8 cellular contexts compared by ENCODE assay signal in the genomic region with DNA sequence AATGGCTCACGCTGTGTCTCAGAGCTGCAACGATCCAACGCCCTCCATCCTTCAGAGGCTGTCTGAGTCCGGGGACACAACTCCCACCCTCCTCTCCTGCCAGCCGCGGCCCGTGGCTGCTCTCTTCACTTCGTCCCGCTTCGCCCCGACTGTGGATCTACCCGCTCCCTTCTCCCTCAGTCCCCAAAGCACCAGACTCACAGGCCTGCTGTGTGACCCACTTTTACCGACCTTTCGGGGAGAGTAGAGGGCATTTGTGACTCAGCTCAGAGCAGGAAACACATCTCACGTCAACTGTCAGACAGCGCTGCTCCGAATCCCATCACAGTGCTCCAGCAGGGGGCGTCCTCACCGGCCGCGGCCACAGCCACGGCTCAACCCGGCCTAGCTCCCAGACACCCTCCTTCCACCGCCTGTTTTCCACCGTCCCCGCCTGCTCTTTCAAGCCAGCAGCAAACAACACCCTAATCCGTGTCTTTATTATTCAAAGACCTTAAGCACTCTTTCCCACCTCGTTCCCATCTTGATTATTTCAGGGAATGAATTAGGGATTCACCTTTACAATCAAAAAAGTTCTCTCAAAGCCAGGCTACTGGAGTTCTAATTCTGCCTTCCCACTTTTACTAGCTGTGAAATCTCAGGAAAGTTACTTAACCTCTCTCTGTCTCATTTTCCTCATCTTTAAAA. TPM values are rescaled to one million over a fixed set of nuclear protein-coding genes. Genes with fewer than 3 reads are reported as not detected.
DNase-seq lines count a peak whose midpoint lies in the region; ATAC-seq and TF ChIP-seq lines count a peak whose summit lies in the region.

No MANE protein-coding gene starts in this region.

- H4K12ac ChIP-seq in trophoblast cell (ENCODE audit: low read depth, low read length): no peak overlapping the region

- peaks cover 0 to 2% of the 10 kb centered on the region in 2 experiments for H3K4me1 ChIP-seq in trophoblast cell (ENCODE audit: control insufficient read depth in 1 of 2, insufficient read depth in 2 of 2, low read length in 2 of 2)
- H3K4me1 ChIP-seq in thyroid gland: peaks cover 8 to 25% of the 10 kb centered on the region in 2 donors

- H3K4me3 ChIP-seq in trophoblast cell (ENCODE audit: low read depth, low read length) (no peak overlapping the region), thyroid gland (replicated peaks in 1 of 3) (no peak overlapping the region)

- peak overlapping the region; percentile 64 for H3K4me2 ChIP-seq in trophoblast cell (ENCODE audit: low read length)

- peaks cover 18% of the 10 kb centered on the region for H3K4me1 Mint-ChIP-seq in activated naive CD8-positive, alpha-beta T cell treated with anti-CD3 and anti-CD28 coated beads for 36 hours

- DNase-seq in AG08395 (ENCODE audit: low spot score) (peak; percentile 91), HuH-7 (ENCODE audit: low spot score) (peak; percentile 96), SKM-1 treated with dmso at 0.1 percent for 144 hours (lab: John Stamatoyannopoulos, UW; ENCODE audit: unreplicated experiment) (peak; percentile 27), cardiac septum (ENCODE audit: low spot score) (peak; percentile 91), trophoblast cell (peak; percentile 73 to 83), thyroid gland (peak; percentile 75 to 81)
- peak; percentile 88 for DNase-seq in activated naive CD8-positive, alpha-beta T cell treated with anti-CD3 and anti-CD28 coated beads for 36 hours

- no peak overlapping the region for H3K18ac ChIP-seq in trophoblast cell (ENCODE audit: low read length)

- H3K23ac ChIP-seq in trophoblast cell (ENCODE audit: low read length): no peak overlapping the region

- peak overlapping the region; percentile 77 for H3K4me3 Mint-ChIP-seq in activated naive CD8-positive, alpha-beta T cell treated with anti-CD3 and anti-CD28 coated beads for 36 hours

- H2BK120ac ChIP-seq in trophoblast cell (ENCODE audit: insufficient read depth, low read length, poor library complexity): no peak overlapping the region

- no peak overlapping the region for H2BK5ac ChIP-seq in trophoblast cell (ENCODE audit: low read depth, low read length, poor library complexity)

- no peak overlapping the region for H2BK12ac ChIP-seq in trophoblast cell (ENCODE audit: low read length)

- H3K36me3 ChIP-seq in trophoblast cell (ENCODE audit: control insufficient read depth in 1 of 2, insufficient read depth in 2 of 2, low read length in 2 of 2): no peaks in the 10 kb centered on the region
- no peaks in the 10 kb centered on the region for H3K36me3 ChIP-seq in thyroid gland

- no peaks in the 10 kb centered on the region for H3K9me3 Mint-ChIP-seq in activated naive CD8-positive, alpha-beta T cell treated with anti-CD3 and anti-CD28 coated beads for 36 hours

- H2AFZ ChIP-seq in trophoblast cell (ENCODE audit: insufficient read depth, low read length, poor library complexity): peak overlapping the region; percentile 59

- peak overlapping the region; percentile 89 for H3K27ac Mint-ChIP-seq in activated naive CD8-positive, alpha-beta T cell treated with anti-CD3 and anti-CD28 coated beads for 36 hours

- intact Hi-C loops in cardiac septum (cut with DNase I) (loop anchor here (5.0 kb wide), 1 partner anchor 78 kb away; no protein-coding TSS in a partner anchor), thyroid gland (cut with DNase I) (no loop called here)

- TF ChIP-seq CTCF in thyroid gland (IDR thresholded peaks at IDR 0.05): peak; percentile 41 to 92 (median 65)

- H2AK5ac ChIP-seq in trophoblast cell (ENCODE audit: low read length): no peak overlapping the region

- H3K27me3 Mint-ChIP-seq in activated naive CD8-positive, alpha-beta T cell treated with anti-CD3 and anti-CD28 coated beads for 36 hours: no peaks in the 10 kb centered on the region

- H3K27ac ChIP-seq in trophoblast cell (ENCODE audit: low read depth, low read length) (no peak overlapping the region), thyroid gland (peak overlapping the region in 1 of 3 donors; percentile 50)

- no peaks in the 10 kb centered on the region for H3K79me2 ChIP-seq in trophoblast cell (ENCODE audit: control insufficient read depth, insufficient read depth, low read length, poor library complexity)

- no peak overlapping the region for H4K91ac ChIP-seq in trophoblast cell (ENCODE audit: low read depth, low read length)

- ATAC-seq in GM18907 (IDR thresholded peaks at IDR 0.05; ENCODE audit: unreplicated experiment): peak; percentile 86

- no CpG with 5 or more reads among the region's 28 CpGs for WGBS in trophoblast cell (ENCODE audit: extremely low coverage, insufficient coverage, insufficient read length)
- WGBS in thyroid gland, 2 donors: 14% methylated on average over 28 of the region's 28 CpGs

- H3K27me3 ChIP-seq in trophoblast cell (ENCODE audit: insufficient read depth, low read length) (no peaks in the 10 kb centered on the region), thyroid gland (no peaks in the 10 kb centered on the region)

- no peak overlapping the region for H4K8ac ChIP-seq in trophoblast cell (ENCODE audit: low read depth, low read length)

- no peak overlapping the region for H3K4ac ChIP-seq in trophoblast cell (ENCODE audit: low read depth, low read length)

- TF ChIP-seq POLR2A in thyroid gland (IDR thresholded peaks at IDR 0.05): no peak

- no peak overlapping the region for H3K9ac ChIP-seq in trophoblast cell (ENCODE audit: low read length)

- no peaks in the 10 kb centered on the region for H3K79me1 ChIP-seq in trophoblast cell (ENCODE audit: low read length)

- no peak overlapping the region for H3K14ac ChIP-seq in trophoblast cell (ENCODE audit: low read length)

- H3K9me3 ChIP-seq in trophoblast cell (ENCODE audit: insufficient read depth, low read depth, low read length) (no peaks in the 10 kb centered on the region), thyroid gland (no peaks in the 10 kb centered on the region)

- no peaks in the 10 kb centered on the region for H3K36me3 Mint-ChIP-seq in activated naive CD8-positive, alpha-beta T cell treated with anti-CD3 and anti-CD28 coated beads for 36 hours

RNA-seq across cellular contexts. Expression of a gene that starts 5.0 kb away (rescaled TPM):
- total RNA-seq in activated naive CD8-positive, alpha-beta T cell treated with anti-CD3 and anti-CD28 coated beads for 36 hours: not detected
- total RNA-seq in cardiac septum (not detected), thyroid gland (under 1 TPM in 1 of 4 donors, not detected in 3; 0.67 TPM)
- polyA plus RNA-seq in trophoblast cell (2013): not detected in 2 replicates

RNA-seq across cellular contexts. Expression of a gene that starts 16.1 kb away (rescaled TPM):
- total RNA-seq in activated naive CD8-positive, alpha-beta T cell treated with anti-CD3 and anti-CD28 coated beads for 36 hours: not detected
- total RNA-seq in cardiac septum (not detected), thyroid gland (1 to 10 TPM in 3 of 4 donors, not detected in 1; 1.1 to 3.5 (median 2.0) TPM)
- not detected in 2 replicates for polyA plus RNA-seq in trophoblast cell (2013)

RNA-seq across cellular contexts. Expression of a gene that starts 27.2 kb away (rescaled TPM):
- not detected for total RNA-seq in activated naive CD8-positive, alpha-beta T cell treated with anti-CD3 and anti-CD28 coated beads for 36 hours
- total RNA-seq in cardiac septum (not detected), thyroid gland (not detected)
- polyA plus RNA-seq in trophoblast cell (2013): not detected in 2 replicates

RNA-seq across cellular contexts. Expression of a gene that starts 41.8 kb away (rescaled TPM):
- total RNA-seq in activated naive CD8-positive, alpha-beta T cell treated with anti-CD3 and anti-CD28 coated beads for 36 hours: under 1 TPM; 0.08 to 0.60 TPM
- total RNA-seq in cardiac septum (1.7 TPM), thyroid gland (1 to 10 TPM in 1 of 4 donors, under 1 TPM in 2, not detected in 1; 0.13 to 3.0 (median 0.33) TPM)
- not detected in 2 replicates for polyA plus RNA-seq in trophoblast cell (2013)

Comparison
In these comparisons a context has a peak if more than half of its experiments do, and no peak if none do; other contexts are left out.
1. DNase-seq: peak in every context shown above with its lines; median percentile 96 in HuH-7; 91 in AG08395; 91 in cardiac septum; 88 in activated naive CD8-positive, alpha-beta T cell treated with anti-CD3 and anti-CD28 coated beads for 36 hours; 78 in trophoblast cell; 78 in thyroid gland; 27 in SKM-1 treated with dmso at 0.1 percent for 144 hours.